Comparison of ENCODE assay signal across 3 cellular contexts in genomic region chr17:60099022-60099799, GRCh38. TPM values are rescaled to one million over a fixed set of nuclear protein-coding genes. Genes with fewer than 3 reads are reported as not detected.
"Had no signal": no experiment of that assay in that cellular context is flagged by ENCODE, and none has a peak within 500 bp of the region (broad histone marks: within the 10 kb centered on the region; RNA-seq: fewer than 3 reads in every experiment).

No MANE protein-coding gene starts in this region.

RNA-seq across cellular contexts. Expression of gene CA4, which starts 50.6 kb away (rescaled TPM):
- total RNA-seq: chondrocyte; mesothelial cell of epicardium; natural killer cell treated with Interleukin-12 subunit alpha and Interleukin-12 subunit beta and Interleukin-15 and Interleukin-18, amount 100 ng/mL, for 72 hours had no signal
